Comparison of ENCODE assay signal across 1 cellular context in genomic region chr3:14397940-14398800, GRCh38.
TF ChIP-seq lines count a peak whose summit lies in the region.

No MANE protein-coding gene starts in this region.

TF ChIP-seq in IMR-90, 13 proteins besides CTCF, POLR2A, EP300 and RAD21 (continued from another document):
- TF ChIP-seq ELK1 (IDR thresholded peaks at IDR 0.05; ENCODE audit: borderline replicate concordance, low read depth, low read length) (no peak), RCOR1 (IDR thresholded peaks at IDR 0.05; ENCODE audit: insufficient replicate concordance, low read length) (no peak), MAFK (IDR thresholded peaks at IDR 0.05; ENCODE audit: low read depth, low read length) (no peak)
